ENCODE assay signal across 23 cellular contexts in the genomic region with DNA sequence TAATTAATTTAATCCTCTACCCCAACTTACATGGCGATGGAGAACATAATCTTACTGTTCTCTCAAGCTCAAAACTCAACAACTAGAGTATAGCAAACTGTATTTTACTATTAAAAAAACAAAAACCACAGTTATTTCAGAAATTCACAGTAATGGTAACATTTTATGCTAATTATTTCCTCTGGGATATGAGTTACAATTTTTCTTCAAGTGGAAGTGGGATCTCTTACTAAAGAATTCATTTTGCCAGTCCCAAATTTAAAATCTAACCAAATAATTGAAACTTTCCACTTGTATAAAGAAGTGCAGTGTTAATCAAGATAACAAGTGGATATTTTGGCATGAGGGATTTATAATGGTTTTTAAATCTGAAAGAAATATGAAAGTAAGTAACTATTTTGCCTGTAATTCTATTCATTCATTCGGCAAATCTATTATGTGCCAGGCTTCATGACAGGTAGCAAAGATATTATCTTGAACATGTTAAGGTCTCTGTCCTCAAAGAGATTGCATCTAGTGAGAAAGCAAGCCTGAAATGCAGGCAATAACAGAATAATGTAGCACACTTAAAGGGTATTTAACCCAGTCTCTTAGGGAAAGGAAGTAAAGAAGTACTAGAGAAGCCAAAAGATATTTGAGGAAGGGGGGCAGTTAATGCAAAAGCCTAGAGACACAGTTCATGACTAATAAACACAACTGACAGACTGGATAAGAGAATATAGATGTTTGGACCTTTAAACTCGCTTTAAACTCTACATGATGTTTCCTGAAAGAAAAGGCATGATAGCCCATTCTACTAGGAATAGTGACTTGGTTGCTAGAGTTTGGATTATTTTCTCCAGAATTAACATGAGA. TPM values are rescaled to one million over a fixed set of nuclear protein-coding genes. Genes with fewer than 3 reads are reported as not detected.
DNase-seq lines count a peak whose midpoint lies in the region; ATAC-seq, FAIRE-seq and TF ChIP-seq lines count a peak whose summit lies in the region.
"Had no signal": no experiment of that assay in that cellular context is flagged by ENCODE, and none has a peak within 500 bp of the region (broad histone marks: within the 10 kb centered on the region; RNA-seq: fewer than 3 reads in every experiment).

No MANE protein-coding gene starts in this region.

- H3K9ac ChIP-seq in SK-N-SH (no peak overlapping the region), mesenchymal stem cell (ENCODE audit: low read length) (no peak overlapping the region)
- H3K9ac ChIP-seq: KMS-11 had no signal

- no peak; a peak in 1 of 4 replicates for TF ChIP-seq EP300 in SK-N-SH (IDR thresholded peaks at IDR 0.05; ENCODE audit: borderline replicate concordance in 1 of 2, low read depth in 1 of 2, low read length in 1 of 2)

- WGBS in SK-N-SH (ENCODE audit: low lambda C conversion rate), result 62% methylated on average over 3 of the region's 3 CpGs
- 67% methylated on average over 1 of the region's 3 CpGs for WGBS in mesenchymal stem cell

- H4K20me1 ChIP-seq in SK-N-SH (ENCODE audit: insufficient read depth), result no peaks in the 10 kb centered on the region

- no peak for ATAC-seq in HG02588 (IDR thresholded peaks at IDR 0.05; ENCODE audit: unreplicated experiment)
- no peak for ATAC-seq in GM19351 (IDR thresholded peaks at IDR 0.05; ENCODE audit: unreplicated experiment)
- ATAC-seq: right lobe of liver had no signal

- peak overlapping the region; percentile 70 for H3K27ac ChIP-seq in A673 (ENCODE audit: low read depth, low read length, poor library complexity, severe bottlenecking)
- H3K27ac ChIP-seq in SK-N-SH (ENCODE audit: low read depth in 2 of 2, low read length in 1 of 2), result peak overlapping the region; percentile 68 to 77; a peak in 3 of 4 replicates
- no peak overlapping the region for H3K27ac ChIP-seq in mesenchymal stem cell (ENCODE audit: low read length, poor library complexity, severe bottlenecking)
- H3K27ac ChIP-seq: C4-2B, coronary artery, KMS-11, ovary, right lobe of liver, RWPE1, testis, vagina had no signal

- H2AK5ac ChIP-seq in mesenchymal stem cell (ENCODE audit: low read length, severe bottlenecking), result no peak overlapping the region

- peaks cover 42% of the 10 kb centered on the region for H3F3A ChIP-seq in SK-N-SH (replicated peaks; ENCODE audit: insufficient read depth)

- no peak overlapping the region for H2BK5ac ChIP-seq in mesenchymal stem cell (ENCODE audit: low read depth, low read length, poor library complexity, severe bottlenecking)

- no peaks in the 10 kb centered on the region for H3K79me1 ChIP-seq in mesenchymal stem cell (replicated peaks; ENCODE audit: low read length, poor library complexity, severe bottlenecking)

- H3K36me3 ChIP-seq in A673 (ENCODE audit: insufficient read depth, low read length, poor library complexity, severe bottlenecking), result peaks cover 4% of the 10 kb centered on the region
- H3K36me3 ChIP-seq in SK-N-SH (replicated peaks in 1 of 2; ENCODE audit: control insufficient read depth in 1 of 2, insufficient read depth in 2 of 2, low read length in 1 of 2), result peaks cover 0 to 9% of the 10 kb centered on the region in 2 experiments
- H3K36me3 ChIP-seq in mesenchymal stem cell (ENCODE audit: control insufficient read depth in 1 of 2, insufficient read depth in 2 of 2, low read depth in 1 of 2, low read length in 2 of 2), result peaks cover 0 to 3% of the 10 kb centered on the region in 2 experiments
- H3K36me3 ChIP-seq: ovary, right lobe of liver, vagina had no signal

- DNase-seq in A673 (ENCODE audit: low spot score) (no peak), GM18507 (ENCODE audit: extremely low spot score, insufficient read length, low read depth) (no peak), SK-N-SH (no peak), mesenchymal stem cell (peak; percentile 52), NCI-H1694 treated with DMSO at 0.1 percent for 48 hours (lab: John Stamatoyannopoulos, UW) (no peak), DMS114 treated with DMSO at 0.1 percent for 48 hours (lab: John Stamatoyannopoulos, UW; ENCODE audit: unreplicated experiment) (no peak)
- DNase-seq: activated CD4-positive, alpha-beta T cell treated with anti-CD3 and anti-CD28 coated beads, Interleukin-2, amount 50 U/mL, for 1 hour; activated naive CD8-positive, alpha-beta T cell treated with anti-CD3 and anti-CD28 coated beads, Interleukin-2, amount 10 ng/mL, durations not matched to agents 7 days and 5 days; GOT3; NCI-H1417 treated with DMSO at 0.1 percent for 48 hours; NCI-H524; ovary; right lobe of liver; testis had no signal

- POLR2A ChIA-PET in A673 (lab: Charles Lee; ENCODE audit: low non-redundant PET), result interaction anchor here (0.7 kb wide), 1 partner anchor 17 kb away, joined by 4 read pairs; no protein-coding TSS in a partner anchor
- POLR2A ChIA-PET in SK-N-SH (lab: Yijun Ruan, JAX), result no interaction called here

- peaks cover 37% of the 10 kb centered on the region for H3K79me2 ChIP-seq in SK-N-SH (ENCODE audit: insufficient read depth)

- no peak overlapping the region for H3K23ac ChIP-seq in mesenchymal stem cell (ENCODE audit: low read length in 2 of 2)

- CTCF ChIA-PET in A673 (lab: Charles Lee), result interaction anchor here (0.6 kb wide), 1 partner anchor 209 kb away, joined by 5 read pairs; no protein-coding TSS in a partner anchor
- CTCF ChIA-PET in SK-N-SH (lab: Yijun Ruan, JAX), result interaction anchor here (1.0 to 1.6 kb wide), 2 partner anchors 47 kb away, joined by 3 to 11 read pairs; a partner anchor contains a TSS

- TF ChIP-seq RAD21 in SK-N-SH (IDR thresholded peaks at IDR 0.05; ENCODE audit: low read length), result no peak

- H4K8ac ChIP-seq in mesenchymal stem cell (ENCODE audit: low read length), result no peak overlapping the region

- peak; percentile 51 for FAIRE-seq in GM18507 (lab: Jason Lieb, UNC)
- FAIRE-seq: D721Med, endometrium had no signal

- H3K9me3 ChIP-seq in A673 (ENCODE audit: low read depth, low read length, poor library complexity, severe bottlenecking), result no peaks in the 10 kb centered on the region
- H3K9me3 ChIP-seq in SK-N-SH, result no peaks in the 10 kb centered on the region
- H3K9me3 ChIP-seq in mesenchymal stem cell (ENCODE audit: control insufficient read depth, low read length), result no peaks in the 10 kb centered on the region
- H3K9me3 ChIP-seq: ovary, right lobe of liver, testis, vagina had no signal

- no peaks in the 10 kb centered on the region for H3K9me2 ChIP-seq in SK-N-SH

- no peak overlapping the region for H3K4ac ChIP-seq in mesenchymal stem cell (ENCODE audit: low read depth in 1 of 2, low read length in 2 of 2)

- no TSS peak for BruUV-seq in A673 (replicated peaks; lab: Mats Ljungman, UMichigan)

- no peak overlapping the region for H3K14ac ChIP-seq in mesenchymal stem cell (ENCODE audit: low read length in 2 of 2)

- H2AFZ ChIP-seq in SK-N-SH (ENCODE audit: low read depth), result no peak overlapping the region
- H2AFZ ChIP-seq in mesenchymal stem cell (ENCODE audit: low read depth, low read length), result no peak overlapping the region

- no peak overlapping the region for H3K18ac ChIP-seq in mesenchymal stem cell (ENCODE audit: low read depth in 1 of 2, low read length in 2 of 2)

- H4K91ac ChIP-seq in mesenchymal stem cell (ENCODE audit: low read length), result no peak overlapping the region

- no peak overlapping the region for H2BK15ac ChIP-seq in mesenchymal stem cell (ENCODE audit: low read depth, poor library complexity, severe bottlenecking)

- H2BK12ac ChIP-seq in mesenchymal stem cell (ENCODE audit: low read length in 2 of 2), result no peak overlapping the region

- no peak overlapping the region for H2BK120ac ChIP-seq in mesenchymal stem cell (ENCODE audit: low read depth, low read length)

- no peaks in the 10 kb centered on the region for H3K27me3 ChIP-seq in A673 (replicated peaks; ENCODE audit: insufficient read depth, low read depth, low read length, poor library complexity)
- no peaks in the 10 kb centered on the region for H3K27me3 ChIP-seq in SK-N-SH (ENCODE audit: insufficient read depth)
- H3K27me3 ChIP-seq in mesenchymal stem cell (ENCODE audit: control insufficient read depth in 1 of 2, insufficient read depth in 1 of 2, low read length in 2 of 2), result no peaks in the 10 kb centered on the region
- H3K27me3 ChIP-seq: ovary, right lobe of liver, testis, vagina had no signal

- peaks cover 80% of the 10 kb centered on the region for H3K4me1 ChIP-seq in A673 (ENCODE audit: insufficient read depth, low read length, poor library complexity, severe bottlenecking)
- H3K4me1 ChIP-seq in SK-N-SH (ENCODE audit: control insufficient read depth in 1 of 2, insufficient read depth in 2 of 2, low read depth in 1 of 2, low read length in 1 of 2), result peaks cover 37 to 59% of the 10 kb centered on the region in 2 experiments
- no peaks in the 10 kb centered on the region for H3K4me1 ChIP-seq in mesenchymal stem cell (ENCODE audit: control insufficient read depth, insufficient read depth, low read depth, low read length)
- H3K4me1 ChIP-seq: testis had no signal

- TF ChIP-seq CTCF in A673 (conservative IDR thresholded peaks at IDR 0.05; ENCODE audit: low read depth, low read length), result no peak
- TF ChIP-seq CTCF in SK-N-SH (IDR thresholded peaks at IDR 0.05), result no peak

- H3K4me3 ChIP-seq in A673 (ENCODE audit: low read depth, low read length, poor library complexity, severe bottlenecking), result no peak overlapping the region
- H3K4me3 ChIP-seq in SK-N-SH (ENCODE audit: low read depth in 2 of 2, low read length in 1 of 2), result no peak overlapping the region
- H3K4me3 ChIP-seq in mesenchymal stem cell (ENCODE audit: insufficient read depth in 1 of 2, low read depth in 1 of 2, low read length in 2 of 2), result no peak overlapping the region
- H3K4me3 ChIP-seq: coronary artery, ovary, right lobe of liver, testis, vagina had no signal

- intact Hi-C loops in A673 (cut with micrococcal nuclease; ENCODE audit: unreplicated experiment), result no loop called here

- peak overlapping the region; percentile 62 for H3K4me2 ChIP-seq in SK-N-SH
- no peak overlapping the region for H3K4me2 ChIP-seq in mesenchymal stem cell (ENCODE audit: low read length, poor library complexity, severe bottlenecking)
- H3K4me2 ChIP-seq: KMS-11 had no signal

RNA-seq across cellular contexts. Expression of a gene that starts 44.0 kb away (rescaled TPM):
- 46.6 and 48.9 TPM in 2 replicates for total RNA-seq in A673 (2021)
- 18.1 and 20.6 TPM in 2 replicates for polyA plus RNA-seq in SK-N-SH (2012; rRNA removed)
- 23.6 and 26.1 TPM in 2 replicates for polyA plus RNA-seq in SK-N-SH (2012; cell fraction: cytosol; rRNA removed)
- 24.4 and 31.0 TPM in 2 replicates for polyA plus RNA-seq in SK-N-SH (2012; cell fraction: nucleus; rRNA removed)
- polyA plus RNA-seq in mesenchymal stem cell (2013, experiment 1 of 2), result 31.9 TPM
- 31.5 TPM for polyA plus RNA-seq in mesenchymal stem cell (2013, experiment 2 of 2)

RNA-seq across cellular contexts. Expression of a gene that starts 47.6 kb away (rescaled TPM):
- 47.8 and 50.0 TPM in 2 replicates for total RNA-seq in A673 (2021)
- polyA plus RNA-seq in SK-N-SH (2012; rRNA removed), result 15.0 and 21.8 TPM in 2 replicates
- 17.4 and 17.5 TPM in 2 replicates for polyA plus RNA-seq in SK-N-SH (2012; cell fraction: cytosol; rRNA removed)
- 46.3 and 50.3 TPM in 2 replicates for polyA plus RNA-seq in SK-N-SH (2012; cell fraction: nucleus; rRNA removed)
- 19.3 TPM for polyA plus RNA-seq in mesenchymal stem cell (2013, experiment 1 of 2)
- 19.4 TPM for polyA plus RNA-seq in mesenchymal stem cell (2013, experiment 2 of 2)
